8 cellular contexts compared by ENCODE assay signal in the genomic region with DNA sequence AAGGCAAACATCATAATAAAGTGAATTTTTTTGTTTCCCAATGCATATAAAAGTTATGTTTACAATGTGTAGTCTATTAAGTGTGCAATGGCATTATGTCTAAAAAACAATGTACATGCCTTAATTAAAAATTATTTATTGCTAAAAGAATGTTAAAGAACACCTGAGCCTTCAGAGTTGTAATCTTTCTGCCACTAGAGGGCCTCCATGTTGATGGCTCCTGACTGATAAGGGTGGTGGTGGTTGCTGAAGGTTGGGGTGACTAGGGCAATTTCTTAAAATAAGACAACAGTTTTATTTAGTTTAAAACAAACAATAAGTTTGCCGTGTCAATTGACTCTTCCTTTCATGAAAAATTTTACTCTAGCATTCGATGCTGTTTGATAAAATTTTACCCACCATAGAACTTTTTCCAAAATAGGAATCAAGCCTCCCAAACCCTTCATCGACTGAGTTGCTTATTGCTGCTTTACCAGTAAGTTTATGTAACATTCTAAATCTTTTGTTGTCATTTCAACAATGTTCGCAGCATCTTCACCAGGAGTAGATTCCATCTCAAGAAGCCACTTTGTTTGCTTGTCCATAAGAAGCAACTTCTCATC. TPM values are rescaled to one million over a fixed set of nuclear protein-coding genes. Genes with fewer than 3 reads are reported as not detected.
A peak's percentile ranks its signal among the peaks of the same experiment; 100 is the strongest.
DNase-seq lines count a peak whose midpoint lies in the region; ATAC-seq and TF ChIP-seq lines count a peak whose summit lies in the region.

No MANE protein-coding gene starts in this region.

- intact Hi-C loops in mammary epithelial cell (cut with micrococcal nuclease): loop anchor here (1.0 kb wide), 2 partner anchors 61 to 124 kb away; no protein-coding TSS in a partner anchor

- TF ChIP-seq CTCF in MM.1S (IDR thresholded peaks at IDR 0.05; ENCODE audit: low read length): peak; percentile 69
- TF ChIP-seq CTCF in mammary epithelial cell (conservative IDR thresholded peaks at IDR 0.05 in 1 of 2, IDR thresholded peaks at IDR 0.05 in 1 of 2; ENCODE audit: extremely low read depth in 1 of 2, insufficient read depth in 1 of 2, low read depth in 1 of 2, low read length in 2 of 2): peak; percentile 74 to 82
- peak; percentile 66 for TF ChIP-seq CTCF in neural crest cell (conservative IDR thresholded peaks at IDR 0.05)

- H3K27me3 ChIP-seq in MM.1S (replicated peaks; ENCODE audit: insufficient read depth, low read length): no peaks in the 10 kb centered on the region
- no peaks in the 10 kb centered on the region for H3K27me3 ChIP-seq in mammary epithelial cell (ENCODE audit: insufficient read depth, low read length)

- H3K27ac ChIP-seq in MM.1S (ENCODE audit: low read length) (no peak overlapping the region), mammary epithelial cell (ENCODE audit: insufficient read depth, low read depth, low read length) (no peak overlapping the region)

- H3K36me3 ChIP-seq in MM.1S (replicated peaks; ENCODE audit: insufficient read depth, low read length) (no peaks in the 10 kb centered on the region), mammary epithelial cell (ENCODE audit: insufficient read depth, low read length) (no peaks in the 10 kb centered on the region)

- DNase-seq in NCI-H82 (lab: John Stamatoyannopoulos, UW) (peak; percentile 49), NCI-H82 treated with DMSO at 0.1 percent for 48 hours (lab: John Stamatoyannopoulos, UW; ENCODE audit: unreplicated experiment) (no peak), MM.1S (peak; percentile 45), mammary epithelial cell (peak; percentile 28), neural crest cell (ENCODE audit: low read depth, low spot score) (no peak), NCI-H187 (lab: John Stamatoyannopoulos, UW) (no peak)

- peaks cover 6% of the 10 kb centered on the region for H3K4me1 Mint-ChIP-seq in neural crest cell

- WGBS in mammary epithelial cell (ENCODE audit: low coverage, missing lambda C conversion rate): 96% methylated on average over 4 of the region's 4 CpGs

- H3K4me3 Mint-ChIP-seq in neural crest cell: no peak overlapping the region

- no peaks in the 10 kb centered on the region for H3K27me3 Mint-ChIP-seq in neural crest cell (ENCODE audit: low read depth)

- ATAC-seq in GM18861 (IDR thresholded peaks at IDR 0.05; ENCODE audit: unreplicated experiment): no peak
- ATAC-seq in HG02642 (IDR thresholded peaks at IDR 0.05; ENCODE audit: poor library complexity, unreplicated experiment): no peak

- no TSS peak for BruUV-seq in mammary epithelial cell (replicated peaks; lab: Mats Ljungman, UMichigan)

- H3K27ac Mint-ChIP-seq in neural crest cell (ENCODE audit: unreplicated experiment): no peak overlapping the region

- H3K4me2 ChIP-seq in MM.1S (ENCODE audit: low read depth, low read length) (no peak overlapping the region), mammary epithelial cell (ENCODE audit: insufficient read depth, low read depth, low read length) (no peak overlapping the region)

- H3K9me3 ChIP-seq in MM.1S (replicated peaks; ENCODE audit: insufficient read depth, low read length): no peaks in the 10 kb centered on the region
- no peaks in the 10 kb centered on the region for H3K9me3 ChIP-seq in mammary epithelial cell (replicated peaks; ENCODE audit: insufficient read depth, low read length)

- H3K9me2 ChIP-seq in MM.1S (replicated peaks; ENCODE audit: insufficient read depth, low read length): no peaks in the 10 kb centered on the region

- H3K4me3 ChIP-seq in MM.1S (ENCODE audit: low read length) (no peak overlapping the region), mammary epithelial cell (replicated peaks in 1 of 3; ENCODE audit: insufficient read depth in 1 of 3, low read depth in 2 of 3, low read length in 3 of 3) (no peak overlapping the region)

- dilution Hi-C loops in mammary epithelial cell (cut with HindIII; ENCODE audit: low sequenced_read_pairs): loop anchor here (10.0 kb wide), 1 partner anchor 59 kb away; the partner anchor contains the start of gene PROC

- H3K4me1 ChIP-seq in MM.1S (ENCODE audit: low read length) (no peaks in the 10 kb centered on the region), mammary epithelial cell (ENCODE audit: insufficient read depth, low read length) (no peaks in the 10 kb centered on the region)

- H2AFZ ChIP-seq in MM.1S (ENCODE audit: low read length): no peak overlapping the region
- no peak overlapping the region for H2AFZ ChIP-seq in mammary epithelial cell (ENCODE audit: low read depth, low read length)

- H3F3A ChIP-seq in MM.1S (ENCODE audit: insufficient read depth, low read length): no peaks in the 10 kb centered on the region

- peaks cover 80% of the 10 kb centered on the region for H3K79me2 ChIP-seq in MM.1S (ENCODE audit: low read length)
- H3K79me2 ChIP-seq in mammary epithelial cell (ENCODE audit: insufficient read depth, low read length): peaks cover 69% of the 10 kb centered on the region

- in situ Hi-C loops in mammary epithelial cell (cut with MboI; ENCODE audit: low sequenced_read_pairs in 2 of 2): no loop called here

- peaks cover 6% of the 10 kb centered on the region for H4K20me1 ChIP-seq in MM.1S (ENCODE audit: insufficient read depth, low read length)
- no peaks in the 10 kb centered on the region for H4K20me1 ChIP-seq in mammary epithelial cell (ENCODE audit: insufficient read depth, low read length)

- CTCF ChIA-PET in mammary epithelial cell (lab: Charles Lee; ENCODE audit: low non-redundant PET): no interaction called here

- H3K9ac ChIP-seq in MM.1S (ENCODE audit: low read length): no peak overlapping the region
- H3K9ac ChIP-seq in mammary epithelial cell (ENCODE audit: insufficient read depth, low read length): no peak overlapping the region

- peaks cover 16% of the 10 kb centered on the region for H3K36me3 Mint-ChIP-seq in neural crest cell (ENCODE audit: low read depth)

- H3K9me3 Mint-ChIP-seq in neural crest cell: peaks cover 3% of the 10 kb centered on the region

RNA-seq across cellular contexts. Expression of gene MAP3K2, which starts 32.3 kb away (rescaled TPM):
- 10 to 100 TPM; 50.4 to 65.5 TPM for total RNA-seq in mammary epithelial cell
- 7.8 TPM for polyA plus RNA-seq in mammary epithelial cell
- 39.6 TPM for polyA minus RNA-seq in mammary epithelial cell
- 31.5 and 35.1 TPM in 2 replicates for total RNA-seq in neural crest cell

Comparison
In these comparisons a context has a peak if more than half of its experiments do, and no peak if none do; other contexts are left out.
1. DNase-seq: peak in NCI-H82 (single experiment), MM.1S (single experiment) and mammary epithelial cell (single experiment); none in NCI-H82 treated with DMSO at 0.1 percent for 48 hours (single experiment), neural crest cell (single experiment) and NCI-H187 (0 of 2).
2. Peak in every context shown above with its lines, with median percentiles within 50 percentile points of each other: CTCF ChIP-seq.